In genomic region chr1:182003953-182004586, GRCh38 we compare ENCODE assay signal across 21 cellular contexts. TPM values are rescaled to one million over a fixed set of nuclear protein-coding genes. Genes with fewer than 3 reads are reported as not detected.
A peak's percentile ranks its signal among the peaks of the same experiment; 100 is the strongest.
DNase-seq lines count a peak whose midpoint lies in the region; ATAC-seq and TF ChIP-seq lines count a peak whose summit lies in the region.
"Had no signal": no experiment of that assay in that cellular context is flagged by ENCODE, and none has a peak within 500 bp of the region (broad histone marks: within the 10 kb centered on the region; RNA-seq: fewer than 3 reads in every experiment).

No MANE protein-coding gene starts in this region.

- no peaks in the 10 kb centered on the region for H3K36me3 ChIP-seq in left ventricle myocardium inferior

- no peaks in the 10 kb centered on the region for H3K27me3 ChIP-seq in left ventricle myocardium inferior (ENCODE audit: low read depth)

- H3K4me3 ChIP-seq in left ventricle myocardium inferior: peak overlapping the region; percentile 2

- H3K27ac ChIP-seq in left ventricle myocardium inferior (replicated peaks): peak overlapping the region; percentile 82
- peak overlapping the region; percentile 27 for H3K27ac ChIP-seq in temporal lobe (ENCODE audit: low read depth, low read length)

- peaks cover 8% of the 10 kb centered on the region for H3K27me3 Mint-ChIP-seq in T-helper 2 cell treated with Interferon-gamma antibody and Interleukin-4, amounts not matched to agents 5 μg/mL and 100 μg/mL, for 36 hours (ENCODE audit: low read depth)

- TF ChIP-seq CTCF in left ventricle myocardium inferior (IDR thresholded peaks at IDR 0.05; ENCODE audit: borderline replicate concordance): no peak

- no peak overlapping the region for H3K4me3 Mint-ChIP-seq in T-helper 2 cell treated with Interferon-gamma antibody and Interleukin-4, amounts not matched to agents 5 μg/mL and 100 μg/mL, for 36 hours
- H3K4me3 Mint-ChIP-seq: activated T-cell treated with anti-CD3 and anti-CD28 coated beads, Interleukin-2, amount 50 U/mL, for 4 hours; CD4-positive, alpha-beta memory T cell; naive thymus-derived CD4-positive, alpha-beta T cell; T-helper 17 cell had no signal

- no peaks in the 10 kb centered on the region for H3K36me3 Mint-ChIP-seq in T-helper 2 cell treated with Interferon-gamma antibody and Interleukin-4, amounts not matched to agents 5 μg/mL and 100 μg/mL, for 36 hours (ENCODE audit: low read depth)

- no peak overlapping the region for H3K27ac Mint-ChIP-seq in T-helper 2 cell treated with Interferon-gamma antibody and Interleukin-4, amounts not matched to agents 5 μg/mL and 100 μg/mL, for 36 hours
- H3K27ac Mint-ChIP-seq: CD4-positive, alpha-beta memory T cell; naive thymus-derived CD4-positive, alpha-beta T cell; T-helper 17 cell had no signal

- no peak for ATAC-seq in GM19023 (IDR thresholded peaks at IDR 0.05; ENCODE audit: unreplicated experiment)
- ATAC-seq: activated T-cell treated with anti-CD3 and anti-CD28 coated beads, Interleukin-2, amount 50 U/mL, for 4 hours; naive thymus-derived CD4-positive, alpha-beta T cell; T-helper 17 cell had no signal

- DNase-seq in DMS53 (lab: John Stamatoyannopoulos, UW) (peak; percentile 11), DMS53 treated with DMSO at 0.1 percent for 48 hours (lab: John Stamatoyannopoulos, UW; ENCODE audit: unreplicated experiment) (no peak), NCI-H82 (lab: John Stamatoyannopoulos, UW) (peak; percentile 74), left ventricle myocardium inferior (peak; percentile 47), NCI-H2081 treated with DMSO at 0.1 percent for 48 hours (lab: John Stamatoyannopoulos, UW) (no peak)
- no peak for DNase-seq in T-helper 2 cell treated with Interferon-gamma antibody and Interleukin-4, amounts not matched to agents 5 μg/mL and 100 μg/mL, for 36 hours (ENCODE audit: low spot score)
- DNase-seq: activated CD4-positive, alpha-beta T cell treated with anti-CD3 and anti-CD28 coated beads for 4 hours; activated T-cell treated with anti-CD3 and anti-CD28 coated beads, Interleukin-2, amount 50 U/mL, for 4 hours; CD4-positive, alpha-beta memory T cell; cerebellar nuclear complex; naive thymus-derived CD4-positive, alpha-beta T cell; NCI-H1417; NCI-H524; stimulated activated CD4-positive, alpha-beta T cell treated with anti-CD3 and anti-CD28 coated beads, Interleukin-2, amount 100 ng/mL, for 24 hours; stimulated activated CD8-positive, alpha-beta memory T cell treated with anti-CD3 and anti-CD28 coated beads, Interleukin-4, amount 100 ng/mL, for 48 hours; T-helper 17 cell had no signal

- peaks cover 12% of the 10 kb centered on the region for H3K4me1 ChIP-seq in left ventricle myocardium inferior

- H3K9me3 Mint-ChIP-seq in T-helper 2 cell treated with Interferon-gamma antibody and Interleukin-4, amounts not matched to agents 5 μg/mL and 100 μg/mL, for 36 hours: peaks cover 12% of the 10 kb centered on the region

- peaks cover 27% of the 10 kb centered on the region for H3K9me3 ChIP-seq in left ventricle myocardium inferior (replicated peaks)

- intact Hi-C loops in left ventricle myocardium inferior (cut with micrococcal nuclease): no loop called here

- no peaks in the 10 kb centered on the region for H3K4me1 Mint-ChIP-seq in T-helper 2 cell treated with Interferon-gamma antibody and Interleukin-4, amounts not matched to agents 5 μg/mL and 100 μg/mL, for 36 hours (ENCODE audit: low read depth)

RNA-seq across cellular contexts. Expression of gene ZNF648, which starts 57.4 kb away (rescaled TPM):
- not detected for total RNA-seq in left ventricle myocardium inferior
- 0.25 TPM for total RNA-seq in temporal lobe
- total RNA-seq: A172; activated T-cell treated with anti-CD3 and anti-CD28 coated beads, Interleukin-2, amount 50 U/mL, for 4 hours; CD4-positive, alpha-beta memory T cell; naive thymus-derived CD4-positive, alpha-beta T cell; pulmonary artery endothelial cell; RPMI7951; T-helper 17 cell had no signal

Comparison
In these comparisons a context has a peak if more than half of its experiments do, and no peak if none do; other contexts are left out.
1. DNase-seq: peak in DMS53 (single experiment), NCI-H82 (single experiment) and left ventricle myocardium inferior (single experiment); none in DMS53 treated with DMSO at 0.1 percent for 48 hours (single experiment), T-helper 2 cell treated with Interferon-gamma antibody and Interleukin-4, amounts not matched to agents 5 μg/mL and 100 μg/mL, for 36 hours (single experiment) and NCI-H2081 treated with DMSO at 0.1 percent for 48 hours (single experiment).